In the genomic region with DNA sequence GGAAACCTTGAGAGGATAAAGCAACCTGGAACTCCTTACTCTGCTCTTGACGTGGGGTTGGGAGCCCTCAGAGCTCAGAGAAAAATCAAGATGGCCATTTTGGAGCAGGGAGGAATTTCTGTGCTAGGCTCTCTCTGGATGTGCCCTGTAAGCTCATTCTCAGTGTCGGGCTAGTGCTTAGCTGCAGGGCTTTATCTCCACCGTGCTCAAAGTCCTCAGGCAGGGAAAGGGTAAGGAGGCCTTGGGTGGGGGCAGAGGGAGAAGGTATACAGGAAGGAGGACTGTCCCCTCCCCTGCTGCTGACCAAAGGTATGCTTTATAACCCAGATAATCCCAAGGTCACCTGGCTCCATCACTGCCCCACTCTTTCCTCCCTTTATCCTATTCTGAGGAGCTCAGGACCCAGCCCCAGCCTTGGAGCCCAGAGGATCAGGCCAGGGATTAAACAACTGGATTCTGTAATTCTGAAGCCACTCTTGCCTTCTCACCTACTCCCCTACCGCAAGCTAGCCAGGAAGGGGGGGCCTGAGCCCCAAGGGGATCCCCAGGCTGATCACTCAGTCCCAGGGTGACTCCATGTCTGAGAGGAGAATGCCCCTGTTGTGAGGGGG, we compare ENCODE assay signal across 9 cellular contexts. TPM values are rescaled to one million over a fixed set of nuclear protein-coding genes. Genes with fewer than 3 reads are reported as not detected.
DNase-seq lines count a peak whose midpoint lies in the region; ATAC-seq, FAIRE-seq and TF ChIP-seq lines count a peak whose summit lies in the region.
"Had no signal": no experiment of that assay in that cellular context is flagged by ENCODE, and none has a peak within 500 bp of the region (broad histone marks: within the 10 kb centered on the region; RNA-seq: fewer than 3 reads in every experiment).

No MANE protein-coding gene starts in this region.

- WGBS in HepG2 (ENCODE audit: low lambda C conversion rate), result 20% methylated on average over 2 of the region's 4 CpGs
- 38 to 49% methylated on average over 4 of the region's 4 CpGs for WGBS in tibial nerve, 2 donors

- H3K9me3 ChIP-seq in HepG2 (ENCODE audit: low read length) (no peaks in the 10 kb centered on the region), tibial nerve (no peaks in the 10 kb centered on the region)

- intact Hi-C loops in HepG2 (cut with micrococcal nuclease; ENCODE audit: unreplicated experiment), result loop anchor here (5.0 kb wide), 1 partner anchor 46 kb away; no protein-coding TSS in a partner anchor

- no peaks in the 10 kb centered on the region; a peak in 1 of 5 replicates for H3K27me3 ChIP-seq in HepG2 (ENCODE audit: control insufficient read depth in 1 of 2, insufficient read depth in 2 of 2, low read length in 2 of 2)
- no peaks in the 10 kb centered on the region for H3K27me3 ChIP-seq in tibial nerve

- TF ChIP-seq CTCF in astrocyte of the cerebellum (IDR thresholded peaks at IDR 0.05; ENCODE audit: low read depth, low read length, missing control alignments) (no peak), HepG2 (CRISPR knock-in tag; IDR thresholded peaks at IDR 0.05) (no peak), tibial nerve (IDR thresholded peaks at IDR 0.05) (no peak)

- H3K4me1 Mint-ChIP-seq in activated CD8-positive, alpha-beta memory T cell treated with anti-CD3 and anti-CD28 coated beads, Interleukin-2, amount 10 ng/mL, durations not matched to agents 7 days and 5 days, result peaks cover 35% of the 10 kb centered on the region

- H3K4me1 ChIP-seq in HepG2 (ENCODE audit: insufficient read depth, low read length), result peaks cover 25% of the 10 kb centered on the region
- H3K4me1 ChIP-seq in tibial nerve, result peaks cover 0 to 23% (median 10%) of the 10 kb centered on the region in 4 donors

- CTCF ChIA-PET in activated CD8-positive, alpha-beta memory T cell treated with anti-CD3 and anti-CD28 coated beads, Interleukin-2, amount 10 ng/mL, durations not matched to agents 7 days and 5 days (lab: Charles Lee), result interaction anchor here (0.7 to 5.8 kb wide), 5 partner anchors 10 to 49 kb away, joined by 3 to 45 read pairs (median 3); partner anchors contain the start of genes GGNBP2 and MRM1
- CTCF ChIA-PET in HepG2 (lab: Yijun Ruan, JAX; ENCODE audit: low intra/inter-chr PET ratio, low total read pairs), result no interaction called here

- TF ChIP-seq POLR2A in HepG2 (IDR thresholded peaks at IDR 0.05; ENCODE audit: insufficient read depth in 1 of 2, low read depth in 2 of 2, low read length in 2 of 2), result peak; percentile 54 to 55
- no peak for TF ChIP-seq POLR2A in tibial nerve (IDR thresholded peaks at IDR 0.05)

- BruUV-seq in HepG2 (replicated peaks; lab: Mats Ljungman, UMichigan), result TSS peak; percentile 48

- no peak for FAIRE-seq in HepG2 (lab: Jason Lieb, UNC)

- H3K36me3 ChIP-seq in HepG2 (replicated peaks in 1 of 2; ENCODE audit: control insufficient read depth in 1 of 2, insufficient read depth in 2 of 2, low read length in 2 of 2) (peaks cover 8 to 18% of the 10 kb centered on the region in 2 experiments), tibial nerve (peaks cover 0 to 19% (median 0%) of the 10 kb centered on the region in 3 donors)

- no peak for TF ChIP-seq EP300 in HepG2 (IDR thresholded peaks at IDR 0.05; ENCODE audit: low read depth in 2 of 2, low read length in 2 of 2)
- no peak for TF ChIP-seq EP300 in HepG2 (CRISPR knock-in tag; IDR thresholded peaks at IDR 0.05; ENCODE audit: borderline replicate concordance)
- TF ChIP-seq EP300 in tibial nerve (IDR thresholded peaks at IDR 0.05), result no peak

- peak overlapping the region; percentile 58 for H3K4me3 ChIP-seq in astrocyte of the cerebellum (ENCODE audit: low read depth, low read length)
- H3K4me3 ChIP-seq in HepG2 (replicated peaks in 1 of 3; ENCODE audit: insufficient read depth in 1 of 3, low read depth in 2 of 3, low read length in 3 of 3), result peak overlapping the region; percentile 80 to 96 (median 84)
- H3K4me3 ChIP-seq in tibial nerve, result peak overlapping the region in 3 of 4 donors; percentile 44 to 85 (median 67)

- no peak for ATAC-seq in activated CD8-positive, alpha-beta memory T cell treated with anti-CD3 and anti-CD28 coated beads, Interleukin-2, amount 10 ng/mL, durations not matched to agents 7 days and 5 days
- ATAC-seq in HepG2, result peak; percentile 55

- no peak for TF ChIP-seq RAD21 in HepG2 (CRISPR knock-in tag; IDR thresholded peaks at IDR 0.05)

- H4K20me1 ChIP-seq in HepG2 (ENCODE audit: insufficient read depth, low read length), result no peaks in the 10 kb centered on the region

- no peaks in the 10 kb centered on the region for H3K9me3 Mint-ChIP-seq in activated CD8-positive, alpha-beta memory T cell treated with anti-CD3 and anti-CD28 coated beads, Interleukin-2, amount 10 ng/mL, durations not matched to agents 7 days and 5 days (ENCODE audit: low read depth)

- peaks cover 19% of the 10 kb centered on the region for H3K36me3 Mint-ChIP-seq in activated CD8-positive, alpha-beta memory T cell treated with anti-CD3 and anti-CD28 coated beads, Interleukin-2, amount 10 ng/mL, durations not matched to agents 7 days and 5 days

- H2AFZ ChIP-seq in HepG2 (ENCODE audit: low read length), result no peak overlapping the region

- peak; percentile 35 for DNase-seq in activated CD8-positive, alpha-beta memory T cell treated with anti-CD3 and anti-CD28 coated beads, Interleukin-2, amount 10 ng/mL, durations not matched to agents 7 days and 5 days
- DNase-seq in activated CD8-positive, alpha-beta memory T cell treated with anti-CD3 and anti-CD28 coated beads, Interleukin-2, amount 50 U/mL, for 48 hours, result no peak
- no peak for DNase-seq in astrocyte of the cerebellum (ENCODE audit: low read depth)
- peak; percentile 41 for DNase-seq in HepG2 (ENCODE audit: low spot score)
- DNase-seq in tibial nerve (ENCODE audit: low spot score in 2 of 2), result no peak
- no peak for DNase-seq in CD1c-positive myeloid dendritic cell (ENCODE audit: extremely low spot score)
- DNase-seq in stimulated activated CD4-positive, alpha-beta T cell treated with anti-CD3 and anti-CD28 coated beads, Interleukin-1b, Interleukin-23, amount 100 ng/mL, for 48 hours, result no peak
- no peak for DNase-seq in effector CD4-positive, alpha-beta T cell
- DNase-seq: DMS 273 treated with DMSO at 0.1 percent for 48 hours had no signal

- in situ Hi-C loops in astrocyte of the cerebellum (cut with HindIII; ENCODE audit: low sequenced_read_pairs) (no loop called here), HepG2 (cut with HindIII; ENCODE audit: extremely low pct_ligation_motif_present, low pct_unique_long_range_greater_than_20kb) (no loop called here)

- H3K4me2 ChIP-seq in HepG2 (ENCODE audit: low read depth, low read length), result peak overlapping the region; percentile 95

- POLR2A ChIA-PET in HepG2 (lab: Yijun Ruan, JAX), result interaction anchor here (2.7 to 3.0 kb wide), 3 partner anchors 10 to 58 kb away, joined by 11 to 71 read pairs (median 32); partner anchors contain the start of genes GGNBP2, MRM1, MYO19 and PIGW

- H3K79me2 ChIP-seq in HepG2 (ENCODE audit: insufficient read depth, low read length), result peaks cover 15% of the 10 kb centered on the region

- H3K27ac ChIP-seq in HepG2 (ENCODE audit: extremely low read length, insufficient read depth, low read length) (peak overlapping the region; percentile 84), tibial nerve (peak overlapping the region in 1 of 4 donors; percentile 84)

- peak overlapping the region; percentile 63 for H3K4me3 Mint-ChIP-seq in activated CD8-positive, alpha-beta memory T cell treated with anti-CD3 and anti-CD28 coated beads, Interleukin-2, amount 10 ng/mL, durations not matched to agents 7 days and 5 days

- H3K27me3 Mint-ChIP-seq in activated CD8-positive, alpha-beta memory T cell treated with anti-CD3 and anti-CD28 coated beads, Interleukin-2, amount 10 ng/mL, durations not matched to agents 7 days and 5 days, result no peaks in the 10 kb centered on the region

- peak overlapping the region; percentile 91 for H3K9ac ChIP-seq in HepG2 (ENCODE audit: insufficient read depth, low read depth, low read length)

- H3K27ac Mint-ChIP-seq in activated CD8-positive, alpha-beta memory T cell treated with anti-CD3 and anti-CD28 coated beads, Interleukin-2, amount 10 ng/mL, durations not matched to agents 7 days and 5 days, result no peak overlapping the region

RNA-seq across cellular contexts. Expression of gene DHRS11, which starts 1.1 kb away (rescaled TPM):
- 1 to 10 TPM; 4.5 to 8.0 TPM for total RNA-seq in activated CD8-positive, alpha-beta memory T cell treated with anti-CD3 and anti-CD28 coated beads, Interleukin-2, amount 10 ng/mL, durations not matched to agents 7 days and 5 days
- 19.6 and 28.4 TPM in 2 replicates for total RNA-seq in HepG2 (2016; rRNA removed; fragmentation: Illumina TruSeq; extraction: Trizol)
- 17.2 and 17.4 TPM in 2 replicates for total RNA-seq in HepG2 (2016; cell fraction: cytosol; rRNA removed; fragmentation: Illumina TruSeq; extraction: Trizol; ENCODE audit: low read depth)
- total RNA-seq in HepG2 (2016; cell fraction: insoluble cytoplasmic fraction; rRNA removed; fragmentation: Illumina TruSeq; extraction: Trizol), result 15.5 and 27.2 TPM in 2 replicates
- 21.2 and 25.8 TPM in 2 replicates for total RNA-seq in HepG2 (2016; cell fraction: membrane; rRNA removed; fragmentation: Illumina TruSeq; extraction: Trizol)
- 17.9 and 22.6 TPM in 2 replicates for total RNA-seq in HepG2 (2016; cell fraction: nucleus; rRNA removed; fragmentation: Illumina TruSeq; extraction: Trizol)
- polyA plus RNA-seq in HepG2 (2011; rRNA removed), result 41.9 and 48.7 TPM in 2 replicates
- 39.7 and 43.4 TPM in 2 replicates for polyA plus RNA-seq in HepG2 (2011; cell fraction: cytosol; rRNA removed)
- polyA plus RNA-seq in HepG2 (2011; cell fraction: nucleus; rRNA removed), result 55.0 and 64.7 TPM in 2 replicates
- polyA plus RNA-seq in HepG2 (2012), result 24.2 and 34.9 TPM in 2 replicates
- 21.4 and 26.0 TPM in 2 replicates for polyA plus RNA-seq in HepG2 (2016; cell fraction: cytosol; fragmentation: Illumina TruSeq; extraction: Trizol; ENCODE audit: low read depth)
- 28.1 and 32.5 TPM in 2 replicates for polyA plus RNA-seq in HepG2 (2016; cell fraction: insoluble cytoplasmic fraction; fragmentation: Illumina TruSeq; extraction: Trizol; ENCODE audit: low read depth)
- polyA plus RNA-seq in HepG2 (2016; cell fraction: membrane; fragmentation: Illumina TruSeq; extraction: Trizol; ENCODE audit: low read depth), result 25.5 and 31.7 TPM in 2 replicates
- polyA plus RNA-seq in HepG2 (2016; cell fraction: nucleus; fragmentation: Illumina TruSeq; extraction: Trizol; ENCODE audit: insufficient read depth, low read depth), result 61.7 and 67.8 TPM in 2 replicates
- 45.6 and 61.3 TPM in 2 replicates for polyA minus RNA-seq in HepG2 (2011; rRNA and poly(A)+ RNA removed; ENCODE audit: low replicate concordance)
- polyA minus RNA-seq in HepG2 (2011; cell fraction: cytosol; rRNA and poly(A)+ RNA removed), result 19.2 and 21.1 TPM in 2 replicates
- polyA minus RNA-seq in HepG2 (2011; cell fraction: nucleus; rRNA and poly(A)+ RNA removed), result 13.9 and 17.8 TPM in 2 replicates
- total RNA-seq in tibial nerve, result 10 to 100 TPM in 1 of 4 donors, 1 to 10 TPM in 2, under 1 TPM in 1; 0.78 to 14.7 (median 6.9) TPM

RNA-seq across cellular contexts. Expression of gene MRM1, which starts 8.6 kb away (rescaled TPM):
- total RNA-seq in activated CD8-positive, alpha-beta memory T cell treated with anti-CD3 and anti-CD28 coated beads, Interleukin-2, amount 10 ng/mL, durations not matched to agents 7 days and 5 days, result 10 to 100 TPM; 13.6 to 17.0 TPM
- 10.7 and 11.3 TPM in 2 replicates for total RNA-seq in HepG2 (2016; rRNA removed; fragmentation: Illumina TruSeq; extraction: Trizol)
- 1.9 and 2.1 TPM in 2 replicates for total RNA-seq in HepG2 (2016; cell fraction: cytosol; rRNA removed; fragmentation: Illumina TruSeq; extraction: Trizol; ENCODE audit: low read depth)
- 10.1 and 11.0 TPM in 2 replicates for total RNA-seq in HepG2 (2016; cell fraction: insoluble cytoplasmic fraction; rRNA removed; fragmentation: Illumina TruSeq; extraction: Trizol)
- total RNA-seq in HepG2 (2016; cell fraction: membrane; rRNA removed; fragmentation: Illumina TruSeq; extraction: Trizol), result 2.9 and 3.5 TPM in 2 replicates
- 5.8 and 7.3 TPM in 2 replicates for total RNA-seq in HepG2 (2016; cell fraction: nucleus; rRNA removed; fragmentation: Illumina TruSeq; extraction: Trizol)
- 4.1 and 4.9 TPM in 2 replicates for polyA plus RNA-seq in HepG2 (2011; rRNA removed)
- 5.1 and 5.2 TPM in 2 replicates for polyA plus RNA-seq in HepG2 (2011; cell fraction: cytosol; rRNA removed)
- 8.3 and 10.1 TPM in 2 replicates for polyA plus RNA-seq in HepG2 (2011; cell fraction: nucleus; rRNA removed)
- polyA plus RNA-seq in HepG2 (2012), result 4.0 and 4.5 TPM in 2 replicates
- 1.9 and 2.1 TPM in 2 replicates for polyA plus RNA-seq in HepG2 (2016; cell fraction: cytosol; fragmentation: Illumina TruSeq; extraction: Trizol; ENCODE audit: low read depth)
- 10.5 and 11.3 TPM in 2 replicates for polyA plus RNA-seq in HepG2 (2016; cell fraction: insoluble cytoplasmic fraction; fragmentation: Illumina TruSeq; extraction: Trizol; ENCODE audit: low read depth)
- 2.6 and 3.6 TPM in 2 replicates for polyA plus RNA-seq in HepG2 (2016; cell fraction: membrane; fragmentation: Illumina TruSeq; extraction: Trizol; ENCODE audit: low read depth)
- polyA plus RNA-seq in HepG2 (2016; cell fraction: nucleus; fragmentation: Illumina TruSeq; extraction: Trizol; ENCODE audit: insufficient read depth, low read depth), result 12.6 and 12.9 TPM in 2 replicates
- 5.9 and 6.1 TPM in 2 replicates for polyA minus RNA-seq in HepG2 (2011; rRNA and poly(A)+ RNA removed; ENCODE audit: low replicate concordance)
- polyA minus RNA-seq in HepG2 (2011; cell fraction: cytosol; rRNA and poly(A)+ RNA removed), result 2.9 and 3.3 TPM in 2 replicates
- 4.6 and 5.2 TPM in 2 replicates for polyA minus RNA-seq in HepG2 (2011; cell fraction: nucleus; rRNA and poly(A)+ RNA removed)
- 10 to 100 TPM in 3 of 4 donors, 1 to 10 TPM in 1; 9.8 to 14.2 (median 11.5) TPM for total RNA-seq in tibial nerve

RNA-seq across cellular contexts. Expression of gene GGNBP2, which starts 48.1 kb away (rescaled TPM):
- total RNA-seq in activated CD8-positive, alpha-beta memory T cell treated with anti-CD3 and anti-CD28 coated beads, Interleukin-2, amount 10 ng/mL, durations not matched to agents 7 days and 5 days, result 100 to 1,000 TPM in 1 of 2 experiments, 10 to 100 TPM in 1; 96.5 to 113 TPM
- 53.3 and 59.6 TPM in 2 replicates for total RNA-seq in HepG2 (2016; rRNA removed; fragmentation: Illumina TruSeq; extraction: Trizol)
- total RNA-seq in HepG2 (2016; cell fraction: cytosol; rRNA removed; fragmentation: Illumina TruSeq; extraction: Trizol; ENCODE audit: low read depth), result 12.2 and 13.2 TPM in 2 replicates
- 54.5 and 55.8 TPM in 2 replicates for total RNA-seq in HepG2 (2016; cell fraction: insoluble cytoplasmic fraction; rRNA removed; fragmentation: Illumina TruSeq; extraction: Trizol)
- 17.0 and 19.1 TPM in 2 replicates for total RNA-seq in HepG2 (2016; cell fraction: membrane; rRNA removed; fragmentation: Illumina TruSeq; extraction: Trizol)
- total RNA-seq in HepG2 (2016; cell fraction: nucleus; rRNA removed; fragmentation: Illumina TruSeq; extraction: Trizol), result 64.6 and 73.8 TPM in 2 replicates
- 75.5 and 84.2 TPM in 2 replicates for polyA plus RNA-seq in HepG2 (2011; rRNA removed)
- 29.8 and 38.5 TPM in 2 replicates for polyA plus RNA-seq in HepG2 (2011; cell fraction: cytosol; rRNA removed)
- polyA plus RNA-seq in HepG2 (2011; cell fraction: nucleus; rRNA removed), result 127 and 151 TPM in 2 replicates
- polyA plus RNA-seq in HepG2 (2012), result 41.9 and 49.1 TPM in 2 replicates
- polyA plus RNA-seq in HepG2 (2016; cell fraction: cytosol; fragmentation: Illumina TruSeq; extraction: Trizol; ENCODE audit: low read depth), result 4.2 and 5.6 TPM in 2 replicates
- polyA plus RNA-seq in HepG2 (2016; cell fraction: insoluble cytoplasmic fraction; fragmentation: Illumina TruSeq; extraction: Trizol; ENCODE audit: low read depth), result 65.2 and 70.6 TPM in 2 replicates
- polyA plus RNA-seq in HepG2 (2016; cell fraction: membrane; fragmentation: Illumina TruSeq; extraction: Trizol; ENCODE audit: low read depth), result 9.6 and 11.3 TPM in 2 replicates
- polyA plus RNA-seq in HepG2 (2016; cell fraction: nucleus; fragmentation: Illumina TruSeq; extraction: Trizol; ENCODE audit: insufficient read depth, low read depth), result 118 and 132 TPM in 2 replicates
- polyA minus RNA-seq in HepG2 (2011; rRNA and poly(A)+ RNA removed; ENCODE audit: low replicate concordance), result 67.2 and 86.8 TPM in 2 replicates
- 16.6 and 22.4 TPM in 2 replicates for polyA minus RNA-seq in HepG2 (2011; cell fraction: cytosol; rRNA and poly(A)+ RNA removed)
- 108 and 109 TPM in 2 replicates for polyA minus RNA-seq in HepG2 (2011; cell fraction: nucleus; rRNA and poly(A)+ RNA removed)
- total RNA-seq in tibial nerve, result 100 to 1,000 TPM in 1 of 4 donors, 10 to 100 TPM in 3; 53.6 to 107 (median 79.4) TPM

RNA-seq across cellular contexts. Expression of gene PIGW, which starts 58.0 kb away (rescaled TPM):
- total RNA-seq in activated CD8-positive, alpha-beta memory T cell treated with anti-CD3 and anti-CD28 coated beads, Interleukin-2, amount 10 ng/mL, durations not matched to agents 7 days and 5 days, result 10 to 100 TPM in 1 of 2 experiments, 1 to 10 TPM in 1; 9.6 to 17.4 TPM
- total RNA-seq in HepG2 (2016; rRNA removed; fragmentation: Illumina TruSeq; extraction: Trizol) (24.0 and 26.5 TPM in 2 replicates), tibial nerve (1 to 10 TPM; 2.7 to 5.7 (median 3.4) TPM)
- 4.4 and 5.1 TPM in 2 replicates for total RNA-seq in HepG2 (2016; cell fraction: cytosol; rRNA removed; fragmentation: Illumina TruSeq; extraction: Trizol; ENCODE audit: low read depth)
- 21.6 and 25.0 TPM in 2 replicates for total RNA-seq in HepG2 (2016; cell fraction: insoluble cytoplasmic fraction; rRNA removed; fragmentation: Illumina TruSeq; extraction: Trizol)
- total RNA-seq in HepG2 (2016; cell fraction: membrane; rRNA removed; fragmentation: Illumina TruSeq; extraction: Trizol), result 19.0 and 23.1 TPM in 2 replicates
- 20.3 and 22.4 TPM in 2 replicates for total RNA-seq in HepG2 (2016; cell fraction: nucleus; rRNA removed; fragmentation: Illumina TruSeq; extraction: Trizol)
- 6.6 and 9.0 TPM in 2 replicates for polyA plus RNA-seq in HepG2 (2011; rRNA removed)
- 4.7 and 6.7 TPM in 2 replicates for polyA plus RNA-seq in HepG2 (2011; cell fraction: cytosol; rRNA removed)
- 3.9 and 4.8 TPM in 2 replicates for polyA plus RNA-seq in HepG2 (2011; cell fraction: nucleus; rRNA removed)
- 11.2 and 12.6 TPM in 2 replicates for polyA plus RNA-seq in HepG2 (2012)
- 5.5 and 6.5 TPM in 2 replicates for polyA plus RNA-seq in HepG2 (2016; cell fraction: cytosol; fragmentation: Illumina TruSeq; extraction: Trizol; ENCODE audit: low read depth)
- 25.9 and 29.3 TPM in 2 replicates for polyA plus RNA-seq in HepG2 (2016; cell fraction: insoluble cytoplasmic fraction; fragmentation: Illumina TruSeq; extraction: Trizol; ENCODE audit: low read depth)
- 20.3 and 21.1 TPM in 2 replicates for polyA plus RNA-seq in HepG2 (2016; cell fraction: membrane; fragmentation: Illumina TruSeq; extraction: Trizol; ENCODE audit: low read depth)
- polyA plus RNA-seq in HepG2 (2016; cell fraction: nucleus; fragmentation: Illumina TruSeq; extraction: Trizol; ENCODE audit: insufficient read depth, low read depth), result 29.7 and 32.1 TPM in 2 replicates
- 2.8 and 4.8 TPM in 2 replicates for polyA minus RNA-seq in HepG2 (2011; rRNA and poly(A)+ RNA removed; ENCODE audit: low replicate concordance)
- 3.5 and 6.3 TPM in 2 replicates for polyA minus RNA-seq in HepG2 (2011; cell fraction: cytosol; rRNA and poly(A)+ RNA removed)
- polyA minus RNA-seq in HepG2 (2011; cell fraction: nucleus; rRNA and poly(A)+ RNA removed), result 6.3 and 7.2 TPM in 2 replicates

RNA-seq across cellular contexts. Expression of gene MYO19, which starts 58.1 kb away (rescaled TPM):
- 100 to 1,000 TPM; 140 to 161 TPM for total RNA-seq in activated CD8-positive, alpha-beta memory T cell treated with anti-CD3 and anti-CD28 coated beads, Interleukin-2, amount 10 ng/mL, durations not matched to agents 7 days and 5 days
- 46.8 and 75.7 TPM in 2 replicates for total RNA-seq in HepG2 (2016; rRNA removed; fragmentation: Illumina TruSeq; extraction: Trizol)
- 70.2 and 74.2 TPM in 2 replicates for total RNA-seq in HepG2 (2016; cell fraction: cytosol; rRNA removed; fragmentation: Illumina TruSeq; extraction: Trizol; ENCODE audit: low read depth)
- 42.5 and 72.3 TPM in 2 replicates for total RNA-seq in HepG2 (2016; cell fraction: insoluble cytoplasmic fraction; rRNA removed; fragmentation: Illumina TruSeq; extraction: Trizol)
- total RNA-seq in HepG2 (2016; cell fraction: membrane; rRNA removed; fragmentation: Illumina TruSeq; extraction: Trizol), result 73.2 and 82.2 TPM in 2 replicates
- total RNA-seq in HepG2 (2016; cell fraction: nucleus; rRNA removed; fragmentation: Illumina TruSeq; extraction: Trizol), result 105 and 110 TPM in 2 replicates
- 80.8 and 82.3 TPM in 2 replicates for polyA plus RNA-seq in HepG2 (2011; rRNA removed)
- polyA plus RNA-seq in HepG2 (2011; cell fraction: cytosol; rRNA removed), result 31.7 and 43.3 TPM in 2 replicates
- 435 and 511 TPM in 2 replicates for polyA plus RNA-seq in HepG2 (2011; cell fraction: nucleus; rRNA removed)
- 38.9 and 47.5 TPM in 2 replicates for polyA plus RNA-seq in HepG2 (2012)
- polyA plus RNA-seq in HepG2 (2016; cell fraction: cytosol; fragmentation: Illumina TruSeq; extraction: Trizol; ENCODE audit: low read depth), result 29.1 and 34.3 TPM in 2 replicates
- polyA plus RNA-seq in HepG2 (2016; cell fraction: insoluble cytoplasmic fraction; fragmentation: Illumina TruSeq; extraction: Trizol; ENCODE audit: low read depth), result 38.5 and 44.1 TPM in 2 replicates
- 43.7 and 46.4 TPM in 2 replicates for polyA plus RNA-seq in HepG2 (2016; cell fraction: membrane; fragmentation: Illumina TruSeq; extraction: Trizol; ENCODE audit: low read depth)
- 202 and 205 TPM in 2 replicates for polyA plus RNA-seq in HepG2 (2016; cell fraction: nucleus; fragmentation: Illumina TruSeq; extraction: Trizol; ENCODE audit: insufficient read depth, low read depth)
- 151 and 353 TPM in 2 replicates for polyA minus RNA-seq in HepG2 (2011; rRNA and poly(A)+ RNA removed; ENCODE audit: low replicate concordance)
- 25.4 and 29.5 TPM in 2 replicates for polyA minus RNA-seq in HepG2 (2011; cell fraction: cytosol; rRNA and poly(A)+ RNA removed)
- polyA minus RNA-seq in HepG2 (2011; cell fraction: nucleus; rRNA and poly(A)+ RNA removed), result 222 and 248 TPM in 2 replicates
- 100 to 1,000 TPM in 1 of 4 donors, 10 to 100 TPM in 3; 33.3 to 120 (median 69.8) TPM for total RNA-seq in tibial nerve

Comparison
In these comparisons a context has a peak if more than half of its experiments do, and no peak if none do; other contexts are left out.
1. DNase-seq: peak in activated CD8-positive, alpha-beta memory T cell treated with anti-CD3 and anti-CD28 coated beads, Interleukin-2, amount 10 ng/mL, durations not matched to agents 7 days and 5 days (single experiment) and HepG2 (single experiment); none in activated CD8-positive, alpha-beta memory T cell treated with anti-CD3 and anti-CD28 coated beads, Interleukin-2, amount 50 U/mL, for 48 hours (single experiment), astrocyte of the cerebellum (single experiment), tibial nerve (0 of 2), CD1c-positive myeloid dendritic cell (single experiment), stimulated activated CD4-positive, alpha-beta T cell treated with anti-CD3 and anti-CD28 coated beads, Interleukin-1b, Interleukin-23, amount 100 ng/mL, for 48 hours (single experiment) and effector CD4-positive, alpha-beta T cell (single experiment).
2. POLR2A ChIP-seq: peak in HepG2 (2 of 2); none in tibial nerve (0 of 2).
3. Peak in every context shown above with its lines, with median percentiles within 50 percentile points of each other: H3K4me3 ChIP-seq.